Comparison of ENCODE assay signal across 13 cellular contexts in genomic region chr20:32510120-32510600, GRCh38.
DNase-seq lines count a peak whose midpoint lies in the region; ATAC-seq, FAIRE-seq and TF ChIP-seq lines count a peak whose summit lies in the region.
"Had no signal": no experiment of that assay in that cellular context is flagged by ENCODE, and none has a peak within 500 bp of the region (broad histone marks: within the 10 kb centered on the region; RNA-seq: fewer than 3 reads in every experiment).

No MANE protein-coding gene starts in this region.

- no peaks in the 10 kb centered on the region for H3K79me2 ChIP-seq in HepG2 (ENCODE audit: insufficient read depth, low read length)

- 76% methylated on average over 15 of the region's 15 CpGs for WGBS in HepG2 (ENCODE audit: low lambda C conversion rate)

- DNase-seq in activated T-cell treated with anti-CD3 and anti-CD28 coated beads, Interleukin-2, amount 50 U/mL, for 24 hours, result no peak
- DNase-seq in activated T-cell treated with anti-CD3 and anti-CD28 coated beads, Interleukin-2, amount 50 U/mL, for 1 hour, result no peak
- peak; percentile 55 for DNase-seq in activated CD8-positive, alpha-beta T cell treated with anti-CD3 and anti-CD28 coated beads for 36 hours
- DNase-seq in HepG2 (ENCODE audit: low spot score) (no peak), islet precursor cell (no peak)
- DNase-seq in stimulated activated effector memory CD8-positive, alpha-beta T cell treated with anti-CD3 and anti-CD28 coated beads, Interleukin-12 subunit alpha, Interleukin-12 subunit beta, amount 100 ng/mL, for 72 hours (ENCODE audit: low spot score in 2 of 2), result no peak
- DNase-seq: MV-4-11, psoas muscle had no signal

- no peak for TF ChIP-seq RAD21 in HepG2 (CRISPR knock-in tag; IDR thresholded peaks at IDR 0.05)

- in situ Hi-C loops in HepG2 (cut with HindIII; ENCODE audit: extremely low pct_ligation_motif_present, low pct_unique_long_range_greater_than_20kb), result loop anchor here (5.0 to 25.0 kb wide), 2 partner anchors 38 to 252 kb away; partner anchors contain the start of gene DNMT3B

- H3K9me3 Mint-ChIP-seq in activated T-cell treated with anti-CD3 and anti-CD28 coated beads, Interleukin-2, amount 50 U/mL, for 24 hours, result no peaks in the 10 kb centered on the region
- no peaks in the 10 kb centered on the region for H3K9me3 Mint-ChIP-seq in activated CD8-positive, alpha-beta T cell treated with anti-CD3 and anti-CD28 coated beads for 36 hours
- H3K9me3 Mint-ChIP-seq in stimulated activated effector memory CD8-positive, alpha-beta T cell treated with anti-CD3 and anti-CD28 coated beads, Interleukin-12 subunit alpha, Interleukin-12 subunit beta, amount 100 ng/mL, for 72 hours, result no peaks in the 10 kb centered on the region

- peaks cover 64% of the 10 kb centered on the region for H3K4me1 ChIP-seq in HepG2 (ENCODE audit: insufficient read depth, low read length)
- H3K4me1 ChIP-seq: HAP-1, psoas muscle had no signal

- peak overlapping the region; percentile 64 for H3K4me2 ChIP-seq in HepG2 (ENCODE audit: low read depth, low read length)

- no peak for FAIRE-seq in HepG2 (lab: Jason Lieb, UNC)

- peaks cover 89% of the 10 kb centered on the region for H3K4me1 Mint-ChIP-seq in activated T-cell treated with anti-CD3 and anti-CD28 coated beads, Interleukin-2, amount 50 U/mL, for 24 hours (ENCODE audit: low read depth)
- H3K4me1 Mint-ChIP-seq in activated CD8-positive, alpha-beta T cell treated with anti-CD3 and anti-CD28 coated beads for 36 hours (ENCODE audit: low read depth), result peaks cover 87% of the 10 kb centered on the region
- peaks cover 69% of the 10 kb centered on the region for H3K4me1 Mint-ChIP-seq in stimulated activated effector memory CD8-positive, alpha-beta T cell treated with anti-CD3 and anti-CD28 coated beads, Interleukin-12 subunit alpha, Interleukin-12 subunit beta, amount 100 ng/mL, for 72 hours

- no peaks in the 10 kb centered on the region for H3K9me3 ChIP-seq in HepG2 (ENCODE audit: low read length)
- H3K9me3 ChIP-seq: HAP-1, psoas muscle, SJSA1, vagina had no signal

- peaks cover 11% of the 10 kb centered on the region for H3K36me3 Mint-ChIP-seq in activated T-cell treated with anti-CD3 and anti-CD28 coated beads, Interleukin-2, amount 50 U/mL, for 24 hours (ENCODE audit: low read depth)
- peaks cover 47% of the 10 kb centered on the region for H3K36me3 Mint-ChIP-seq in activated CD8-positive, alpha-beta T cell treated with anti-CD3 and anti-CD28 coated beads for 36 hours (ENCODE audit: low read depth)
- peaks cover 20% of the 10 kb centered on the region for H3K36me3 Mint-ChIP-seq in stimulated activated effector memory CD8-positive, alpha-beta T cell treated with anti-CD3 and anti-CD28 coated beads, Interleukin-12 subunit alpha, Interleukin-12 subunit beta, amount 100 ng/mL, for 72 hours

- TF ChIP-seq EP300 in HepG2 (IDR thresholded peaks at IDR 0.05; ENCODE audit: low read depth in 2 of 2, low read length in 2 of 2) (no peak), HepG2 (CRISPR knock-in tag; IDR thresholded peaks at IDR 0.05; ENCODE audit: borderline replicate concordance) (no peak)

- no peaks in the 10 kb centered on the region for H3K27me3 Mint-ChIP-seq in activated T-cell treated with anti-CD3 and anti-CD28 coated beads, Interleukin-2, amount 50 U/mL, for 24 hours
- H3K27me3 Mint-ChIP-seq in activated CD8-positive, alpha-beta T cell treated with anti-CD3 and anti-CD28 coated beads for 36 hours, result no peaks in the 10 kb centered on the region

- intact Hi-C loops in activated CD8-positive, alpha-beta T cell treated with anti-CD3 and anti-CD28 coated beads for 36 hours (cut with micrococcal nuclease), result no loop called here
- intact Hi-C loops in HepG2 (cut with micrococcal nuclease; ENCODE audit: unreplicated experiment), result no loop called here

- H3K4me3 Mint-ChIP-seq in activated T-cell treated with anti-CD3 and anti-CD28 coated beads, Interleukin-2, amount 50 U/mL, for 24 hours, result peak overlapping the region; percentile 69
- H3K4me3 Mint-ChIP-seq in activated CD8-positive, alpha-beta T cell treated with anti-CD3 and anti-CD28 coated beads for 36 hours, result peak overlapping the region; percentile 79
- H3K4me3 Mint-ChIP-seq in stimulated activated effector memory CD8-positive, alpha-beta T cell treated with anti-CD3 and anti-CD28 coated beads, Interleukin-12 subunit alpha, Interleukin-12 subunit beta, amount 100 ng/mL, for 72 hours, result peak overlapping the region; percentile 66

- no peak overlapping the region for H3K9ac ChIP-seq in HepG2 (ENCODE audit: insufficient read depth, low read depth, low read length)

- TF ChIP-seq POLR2A in HepG2 (IDR thresholded peaks at IDR 0.05; ENCODE audit: insufficient read depth in 1 of 2, low read depth in 2 of 2, low read length in 2 of 2), result no peak

- BruUV-seq in HepG2 (replicated peaks; lab: Mats Ljungman, UMichigan), result no TSS peak

- no peak for TF ChIP-seq CTCF in activated CD8-positive, alpha-beta T cell treated with anti-CD3 and anti-CD28 coated beads for 36 hours (IDR thresholded peaks at IDR 0.05)
- TF ChIP-seq CTCF in HepG2 (CRISPR knock-in tag; IDR thresholded peaks at IDR 0.05), result no peak

- POLR2A ChIA-PET in activated CD8-positive, alpha-beta T cell treated with anti-CD3 and anti-CD28 coated beads for 36 hours (lab: Charles Lee), result interaction anchor here (0.7 to 4.2 kb wide), 8 partner anchors 8 to 30 kb away, joined by 3 to 21 read pairs (median 6); no protein-coding TSS in a partner anchor
- POLR2A ChIA-PET in HepG2 (lab: Yijun Ruan, JAX), result interaction anchor here (1.1 to 1.5 kb wide), 2 partner anchors 26 to 36 kb away, joined by 3 read pairs; no protein-coding TSS in a partner anchor

- no peaks in the 10 kb centered on the region for H4K20me1 ChIP-seq in HepG2 (ENCODE audit: insufficient read depth, low read length)

- H3K4me3 ChIP-seq in HepG2 (replicated peaks in 1 of 3; ENCODE audit: insufficient read depth in 1 of 3, low read depth in 2 of 3, low read length in 3 of 3), result peak overlapping the region in 1 of 3 experiments; percentile 30; a peak in 1 of 6 replicates
- H3K4me3 ChIP-seq: HAP-1, psoas muscle, SJSA1, vagina had no signal

- CTCF ChIA-PET in activated CD8-positive, alpha-beta T cell treated with anti-CD3 and anti-CD28 coated beads for 36 hours (lab: Charles Lee), result interaction anchor here (1.2 to 6.0 kb wide), 3 partner anchors 13 to 142 kb away, joined by 3 to 40 read pairs (median 5); no protein-coding TSS in a partner anchor
- CTCF ChIA-PET in HepG2 (lab: Yijun Ruan, JAX; ENCODE audit: low intra/inter-chr PET ratio, low total read pairs), result interaction anchor here (0.9 to 1.5 kb wide), 2 partner anchors 24 to 40 kb away, joined by 3 to 5 read pairs; no protein-coding TSS in a partner anchor

- no peaks in the 10 kb centered on the region for H3K36me3 ChIP-seq in HepG2 (replicated peaks in 1 of 2; ENCODE audit: control insufficient read depth in 1 of 2, insufficient read depth in 2 of 2, low read length in 2 of 2)
- H3K36me3 ChIP-seq: HAP-1, SJSA1, vagina had no signal

- peak; percentile 17 for ATAC-seq in activated CD8-positive, alpha-beta T cell treated with anti-CD3 and anti-CD28 coated beads for 36 hours
- peak; percentile 33 for ATAC-seq in HepG2
- ATAC-seq in stimulated activated effector memory CD8-positive, alpha-beta T cell treated with anti-CD3 and anti-CD28 coated beads, Interleukin-12 subunit alpha, Interleukin-12 subunit beta, amount 100 ng/mL, for 72 hours, result peak; percentile 31
- no peak for ATAC-seq in HG02970 (IDR thresholded peaks at IDR 0.05; ENCODE audit: low FRiP score, unreplicated experiment)
- ATAC-seq in GM19455 (IDR thresholded peaks at IDR 0.05; ENCODE audit: unreplicated experiment), result no peak
- ATAC-seq: psoas muscle had no signal

- no peak overlapping the region for H3K27ac ChIP-seq in HepG2 (ENCODE audit: extremely low read length, insufficient read depth, low read length)
- H3K27ac ChIP-seq: psoas muscle, SJSA1, vagina had no signal

- peak overlapping the region; percentile 85 for H3K27ac Mint-ChIP-seq in activated T-cell treated with anti-CD3 and anti-CD28 coated beads, Interleukin-2, amount 50 U/mL, for 24 hours
- peak overlapping the region; percentile 93 for H3K27ac Mint-ChIP-seq in activated CD8-positive, alpha-beta T cell treated with anti-CD3 and anti-CD28 coated beads for 36 hours
- peak overlapping the region; percentile 93 for H3K27ac Mint-ChIP-seq in stimulated activated effector memory CD8-positive, alpha-beta T cell treated with anti-CD3 and anti-CD28 coated beads, Interleukin-12 subunit alpha, Interleukin-12 subunit beta, amount 100 ng/mL, for 72 hours

- H2AFZ ChIP-seq in HepG2 (ENCODE audit: low read length), result no peak overlapping the region

- no peaks in the 10 kb centered on the region for H3K27me3 ChIP-seq in HepG2 (ENCODE audit: control insufficient read depth in 1 of 2, insufficient read depth in 2 of 2, low read length in 2 of 2)
- H3K27me3 ChIP-seq: SJSA1, vagina had no signal

TF ChIP-seq in HepG2, 621 proteins besides CTCF, POLR2A, EP300 and RAD21 (continues in another document):
- TF ChIP-seq LCORL (IDR thresholded peaks at IDR 0.05), result no peak
- TF ChIP-seq LCORL (CRISPR knock-in tag; IDR thresholded peaks at IDR 0.05), result no peak
- TF ChIP-seq HOXA9 (CRISPR knock-in tag; IDR thresholded peaks at IDR 0.05; ENCODE audit: borderline replicate concordance), result 0 out of 2 replicates have a peak, but pooled peaks have one; percentile 56
- TF ChIP-seq, protein P1, sequence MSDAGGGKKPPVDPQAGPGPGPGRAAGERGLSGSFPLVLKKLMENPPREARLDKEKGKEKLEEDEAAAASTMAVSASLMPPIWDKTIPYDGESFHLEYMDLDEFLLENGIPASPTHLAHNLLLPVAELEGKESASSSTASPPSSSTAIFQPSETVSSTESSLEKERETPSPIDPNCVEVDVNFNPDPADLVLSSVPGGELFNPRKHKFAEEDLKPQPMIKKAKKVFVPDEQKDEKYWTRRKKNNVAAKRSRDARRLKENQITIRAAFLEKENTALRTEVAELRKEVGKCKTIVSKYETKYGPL (CRISPR knock-in tag; IDR thresholded peaks at IDR 0.05), result no peak
- peak; percentile 34; the same call in 1 of the 2 replicates for TF ChIP-seq HHEX (CRISPR knock-in tag; IDR thresholded peaks at IDR 0.05)
- TF ChIP-seq MYNN (CRISPR knock-in tag; IDR thresholded peaks at IDR 0.05; ENCODE audit: low read depth), result no peak
- no peak for TF ChIP-seq KLF11 (CRISPR knock-in tag; IDR thresholded peaks at IDR 0.05)
- no peak for TF ChIP-seq LBX2 (CRISPR knock-in tag; IDR thresholded peaks at IDR 0.05; ENCODE audit: borderline replicate concordance)

Comparison
In these comparisons a context has a peak if more than half of its experiments do, and no peak if none do; other contexts are left out.
1. ATAC-seq: peak in activated CD8-positive, alpha-beta T cell treated with anti-CD3 and anti-CD28 coated beads for 36 hours (single experiment), HepG2 (single experiment) and stimulated activated effector memory CD8-positive, alpha-beta T cell treated with anti-CD3 and anti-CD28 coated beads, Interleukin-12 subunit alpha, Interleukin-12 subunit beta, amount 100 ng/mL, for 72 hours (single experiment); none in HG02970 (single experiment) and GM19455 (single experiment).
2. Peak in every context shown above with its lines, with median percentiles within 50 percentile points of each other: H3K27ac Mint-ChIP-seq and H3K4me3 Mint-ChIP-seq.